ENCODE assay signal across 1 cellular context in genomic region chr6:67887747-67888545, GRCh38.
TF ChIP-seq lines count a peak whose summit lies in the region.

No MANE protein-coding gene starts in this region.

TF ChIP-seq in K562, 482 proteins besides CTCF, POLR2A, EP300 and RAD21 (continued from another document and continues in another):
- TF ChIP-seq E2F8 (IDR thresholded peaks at IDR 0.05; ENCODE audit: low read depth, partially characterized antibody) = peak; percentile 17
- no peak for TF ChIP-seq ZNF668 (CRISPR knock-in tag; IDR thresholded peaks at IDR 0.05)
- TF ChIP-seq EWSR1 (IDR thresholded peaks at IDR 0.05; ENCODE audit: borderline replicate concordance, low read depth, partially characterized antibody) = peak; percentile 28
- peak; percentile 95 for TF ChIP-seq ZNF395 (CRISPR knock-in tag; IDR thresholded peaks at IDR 0.05)
- no peak for TF ChIP-seq CHD4 (IDR thresholded peaks at IDR 0.05; ENCODE audit: insufficient read depth, insufficient replicate concordance, low read depth, low read length, poor library complexity, severe bottlenecking)
- TF ChIP-seq PHB2 (IDR thresholded peaks at IDR 0.05; ENCODE audit: low read depth) = peak; percentile 53; the same call in 1 of the 2 replicates
- no peak for TF ChIP-seq RHOXF2B (CRISPR knock-in tag; conservative IDR thresholded peaks at IDR 0.05)
- TF ChIP-seq MTA1 (IDR thresholded peaks at IDR 0.05; ENCODE audit: borderline replicate concordance) = peak; percentile 57; the same call in 1 of the 2 replicates
- TF ChIP-seq PRDM10 (IDR thresholded peaks at IDR 0.05; ENCODE audit: partially characterized antibody) = peak; percentile 9
- no peak for TF ChIP-seq MYC (IDR thresholded peaks at IDR 0.05; ENCODE audit: low read depth, low read length)
- peak; percentile 53; the same call in 1 of the 2 replicates for TF ChIP-seq MYC (CRISPR knock-in tag; IDR thresholded peaks at IDR 0.05; ENCODE audit: borderline replicate concordance, low read depth)
- no peak for TF ChIP-seq ZNF24 (IDR thresholded peaks at IDR 0.05)
- no peak for TF ChIP-seq TRIM24 (IDR thresholded peaks at IDR 0.05)
- TF ChIP-seq MIER1 (IDR thresholded peaks at IDR 0.05; ENCODE audit: low read depth) = no peak
- peak; percentile 74 for TF ChIP-seq TAF1 (IDR thresholded peaks at IDR 0.05; ENCODE audit: control insufficient read depth, extremely low read depth, insufficient read depth, low read length, severe bottlenecking)
- TF ChIP-seq ZBTB2 (IDR thresholded peaks at IDR 0.05) = 0 out of 2 replicates have a peak, but pooled peaks have one; percentile 18
- TF ChIP-seq ARID4B (CRISPR knock-in tag; IDR thresholded peaks at IDR 0.05) = peak; percentile 53
- 0 out of 2 replicates have a peak, but pooled peaks have one; percentile 4 for TF ChIP-seq JUN (IDR thresholded peaks at IDR 0.05; ENCODE audit: borderline replicate concordance, low read depth, low read length)
- 0 out of 2 replicates have a peak, but pooled peaks have one; percentile 27 for TF ChIP-seq JUN (CRISPR knock-in tag; IDR thresholded peaks at IDR 0.05; ENCODE audit: borderline replicate concordance)
- TF ChIP-seq CBX1 (IDR thresholded peaks at IDR 0.05; ENCODE audit: low read depth) = peak; percentile 66
- peak; percentile 85 for TF ChIP-seq POLR2AphosphoS2 (IDR thresholded peaks at IDR 0.05; ENCODE audit: low read length)
- TF ChIP-seq ZC3H11A (IDR thresholded peaks at IDR 0.05; ENCODE audit: low read depth, low read length) = peak; percentile 87
- TF ChIP-seq ZNF644 (tag; IDR thresholded peaks at IDR 0.05; ENCODE audit: low read depth) = no peak
- peak in 2 of 3 experiments; percentile 9 to 49 for TF ChIP-seq YY1 (IDR thresholded peaks at IDR 0.05; ENCODE audit: borderline replicate concordance in 1 of 3, control insufficient read depth in 1 of 3, extremely low read depth in 1 of 3, insufficient read depth in 3 of 3, insufficient read length in 1 of 3, insufficient replicate concordance in 2 of 3, low read depth in 1 of 3, low read length in 2 of 3)
- TF ChIP-seq KLF10 (CRISPR knock-in tag; IDR thresholded peaks at IDR 0.05) = no peak
- TF ChIP-seq ZHX1 (conservative IDR thresholded peaks at IDR 0.05; ENCODE audit: low read length) = no peak
- TF ChIP-seq ZBTB26 (CRISPR knock-in tag; IDR thresholded peaks at IDR 0.05) = peak; percentile 96
- peak; percentile 50 for TF ChIP-seq PML (IDR thresholded peaks at IDR 0.05; ENCODE audit: low read length)
- no peak for TF ChIP-seq MCM7 (IDR thresholded peaks at IDR 0.05)
- TF ChIP-seq NONO (IDR thresholded peaks at IDR 0.05; ENCODE audit: low read depth in 2 of 2, low read length in 1 of 2) = no peak
- TF ChIP-seq ETV5 (CRISPR knock-in tag; IDR thresholded peaks at IDR 0.05; ENCODE audit: low read depth) = peak; percentile 44; the same call in 1 of the 2 replicates
- peak; percentile 90 for TF ChIP-seq SMAD1 (IDR thresholded peaks at IDR 0.05; ENCODE audit: low read depth, low read length, partially characterized antibody)
- TF ChIP-seq TRIM28 (IDR thresholded peaks at IDR 0.05) = peak; percentile 37; the same call in 1 of the 2 replicates
- peak; percentile 13 to 23; a peak in 2 of 4 replicates for TF ChIP-seq ARNT (IDR thresholded peaks at IDR 0.05)
- no peak for TF ChIP-seq ZNF41 (CRISPR knock-in tag; conservative IDR thresholded peaks at IDR 0.05)
- 0 out of 4 replicates have a peak, but pooled peaks of 1 of the 2 experiments have one; percentile 38 for TF ChIP-seq ZMIZ1 (IDR thresholded peaks at IDR 0.05; ENCODE audit: low read depth in 2 of 2, low read length in 2 of 2)
- TF ChIP-seq TCF7L2 (IDR thresholded peaks at IDR 0.05; ENCODE audit: low read depth, low read length) = no peak
